Comparison of ENCODE assay signal across 8 cellular contexts in genomic region chr16:25110392-25110947, GRCh38. TPM values are rescaled to one million over a fixed set of nuclear protein-coding genes. Genes with fewer than 3 reads are reported as not detected.
DNase-seq lines count a peak whose midpoint lies in the region; ATAC-seq and TF ChIP-seq lines count a peak whose summit lies in the region.

No MANE protein-coding gene starts in this region.

- H3K36me3 Mint-ChIP-seq in endothelial cell (ENCODE audit: low read depth, unreplicated experiment): peaks cover 9% of the 10 kb centered on the region

- H3K4me3 ChIP-seq in RWPE2 (ENCODE audit: severe bottlenecking): peak overlapping the region; percentile 55
- peak overlapping the region; percentile 80 to 89 for H3K4me3 ChIP-seq in prostate gland

- TF ChIP-seq POLR2A in prostate gland (IDR thresholded peaks at IDR 0.05): no peak

- H3K36me3 ChIP-seq in RWPE2 (ENCODE audit: low read depth) (no peaks in the 10 kb centered on the region), prostate gland (no peaks in the 10 kb centered on the region)

- peaks cover 28% of the 10 kb centered on the region for H3K4me1 Mint-ChIP-seq in endothelial cell (ENCODE audit: unreplicated experiment)

- H3K27me3 Mint-ChIP-seq in endothelial cell (ENCODE audit: unreplicated experiment): peaks cover 8% of the 10 kb centered on the region

- H3K9me3 ChIP-seq in RWPE2 (ENCODE audit: severe bottlenecking) (no peaks in the 10 kb centered on the region), prostate gland (no peaks in the 10 kb centered on the region)

- H3K9me3 Mint-ChIP-seq in endothelial cell (ENCODE audit: unreplicated experiment): no peaks in the 10 kb centered on the region

- peak overlapping the region; percentile 91 for H3K4me3 Mint-ChIP-seq in endothelial cell (ENCODE audit: unreplicated experiment)

- H3K27ac Mint-ChIP-seq in endothelial cell (ENCODE audit: unreplicated experiment): no peak overlapping the region

- peak overlapping the region; percentile 28 for H3K27ac ChIP-seq in RWPE2 (ENCODE audit: poor library complexity, severe bottlenecking)
- H3K27ac ChIP-seq in prostate gland: no peak overlapping the region

- DNase-seq in NOMO-1 treated with DMSO at 0.1 percent for 48 hours (lab: John Stamatoyannopoulos, UW; ENCODE audit: unreplicated experiment): peak; percentile 50
- DNase-seq in NOMO-1 treated with dmso at 0.1 percent for 144 hours (lab: John Stamatoyannopoulos, UW; ENCODE audit: unreplicated experiment): no peak
- DNase-seq in RWPE2 (ENCODE audit: low spot score): no peak
- DNase-seq in endothelial cell (ENCODE audit: low spot score): no peak
- DNase-seq in prostate gland (ENCODE audit: low spot score): no peak
- DNase-seq in nucleus accumbens (lab: John Stamatoyannopoulos, UW): no peak
- no peak for DNase-seq in COR-L47 (lab: John Stamatoyannopoulos, UW)
- DNase-seq in activated gamma-delta T cell (lab: John Stamatoyannopoulos, UW): no peak

- TF ChIP-seq CTCF in RWPE2 (IDR thresholded peaks at IDR 0.05; ENCODE audit: poor library complexity, severe bottlenecking): no peak
- no peak for TF ChIP-seq CTCF in endothelial cell (IDR thresholded peaks at IDR 0.05; ENCODE audit: unreplicated experiment)
- no peak for TF ChIP-seq CTCF in prostate gland (IDR thresholded peaks at IDR 0.05)

- no peak for ATAC-seq in RWPE2 (ENCODE audit: low read depth)

- WGBS in prostate gland: 32% methylated on average over 7 of the region's 7 CpGs

- H3K27me3 ChIP-seq in RWPE2 (ENCODE audit: insufficient read depth, poor library complexity, severe bottlenecking) (no peaks in the 10 kb centered on the region), prostate gland (replicated peaks; ENCODE audit: insufficient read depth) (no peaks in the 10 kb centered on the region)

- intact Hi-C loops in prostate gland (cut with DNase I): no loop called here

- H3K4me1 ChIP-seq in RWPE2 (ENCODE audit: insufficient read depth, poor library complexity, severe bottlenecking): peaks cover 15% of the 10 kb centered on the region
- H3K4me1 ChIP-seq in prostate gland (replicated peaks): peaks cover 7% of the 10 kb centered on the region

RNA-seq across cellular contexts. Expression of gene LCMT1, which starts 1.1 kb away (rescaled TPM):
- total RNA-seq in endothelial cell (ENCODE audit: unreplicated experiment) (59.3 TPM), prostate gland (10 to 100 TPM; 49.0 to 74.7 TPM)
